8 cellular contexts compared by ENCODE assay signal in the genomic region with DNA sequence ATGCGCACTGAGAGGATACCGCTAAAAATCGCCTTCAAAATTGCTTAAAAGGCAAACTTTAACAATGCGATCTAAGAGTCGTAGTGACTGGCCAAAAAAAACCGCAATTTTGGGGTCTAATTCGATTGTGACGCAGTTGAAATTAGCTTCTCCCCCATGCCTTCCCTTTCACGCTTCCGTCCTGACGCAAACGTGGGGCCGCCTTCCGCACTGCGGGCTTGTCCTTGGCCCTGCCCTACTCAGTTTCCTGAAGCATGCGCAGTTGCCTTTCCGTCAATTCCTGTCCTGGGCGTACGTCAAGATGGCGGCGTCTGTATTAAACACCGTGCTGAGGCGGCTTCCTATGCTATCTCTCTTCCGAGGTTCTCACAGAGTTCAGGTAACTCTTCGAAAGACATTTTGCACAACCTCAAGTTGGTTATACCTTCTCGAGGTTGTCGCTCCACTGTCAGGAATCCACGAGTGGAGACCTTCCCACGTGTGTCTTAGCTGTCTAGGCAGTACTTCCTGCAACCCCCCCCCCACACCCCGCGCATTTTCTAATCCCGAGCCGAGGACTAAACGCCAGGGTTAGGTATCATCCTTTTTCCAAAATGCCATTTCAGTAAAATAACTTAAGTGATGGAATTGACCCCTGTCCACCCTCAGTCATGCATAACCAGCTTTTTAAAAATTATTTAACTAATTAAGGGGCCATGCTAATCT. TPM values are rescaled to one million over a fixed set of nuclear protein-coding genes. Genes with fewer than 3 reads are reported as not detected.
DNase-seq lines count a peak whose midpoint lies in the region; ATAC-seq lines count a peak whose summit lies in the region.

A gene (plus strand): TSS at position 276 of the 705 bp plus-strand sequence. CDS start 26 bp downstream, at position 302.

- peak within 1 kb of the TSS; percentile 94 to 100 (median 98) for H3K4me3 Mint-ChIP-seq in naive B cell
- H3K4me3 Mint-ChIP-seq in stimulated activated memory B cell treated with anti-CD40 and anti-IgM and Interleukin-4, amounts not matched to agents 10 μg/mL and 1 μg/mL and 100 μg/mL, for 72 hours: peak within 1 kb of the TSS; percentile 89

- H3K36me3 Mint-ChIP-seq in naive B cell: peaks cover 22 to 30% of the 10 kb centered on the region in 2 donors
- peaks cover 51% of the 10 kb centered on the region for H3K36me3 Mint-ChIP-seq in stimulated activated memory B cell treated with anti-CD40 and anti-IgM and Interleukin-4, amounts not matched to agents 10 μg/mL and 1 μg/mL and 100 μg/mL, for 72 hours

- peak; percentile 98 for DNase-seq in DMS53 treated with DMSO at 0.1 percent for 48 hours (lab: John Stamatoyannopoulos, UW; ENCODE audit: unreplicated experiment)
- DNase-seq in RKO (ENCODE audit: low spot score): peak; percentile 97
- DNase-seq in activated T-helper 1 cell treated with Interleukin-2 at 50 U/mL for 16 hours (ENCODE audit: low read depth): peak; percentile 97
- peak; percentile 99 for DNase-seq in fibroblast of gingiva (ENCODE audit: low read depth)
- peak; percentile 97 for DNase-seq in naive B cell

- H3K27ac Mint-ChIP-seq in naive B cell: peak within 1 kb of the TSS; percentile 99 to 100 (median 100)
- H3K27ac Mint-ChIP-seq in stimulated activated memory B cell treated with anti-CD40 and anti-IgM and Interleukin-4, amounts not matched to agents 10 μg/mL and 1 μg/mL and 100 μg/mL, for 72 hours: peak within 1 kb of the TSS; percentile 97

- H3K36me3 ChIP-seq in KOPT-K1 (ENCODE audit: insufficient read depth, low read length): peaks cover 65% of the 10 kb centered on the region

- H3K9me3 ChIP-seq in KOPT-K1 (ENCODE audit: insufficient read depth, low read length, poor library complexity, severe bottlenecking): no peaks in the 10 kb centered on the region

- H3K27ac ChIP-seq in KOPT-K1 (ENCODE audit: low read depth, low read length, poor library complexity, severe bottlenecking): peak within 1 kb of the TSS; percentile 95

- ATAC-seq in GM21786 (IDR thresholded peaks at IDR 0.05; ENCODE audit: unreplicated experiment): peak; percentile 73
- peak; percentile 74 to 75 for ATAC-seq in naive B cell (ENCODE audit: low read depth in 2 of 2)
- ATAC-seq in stimulated activated memory B cell treated with anti-CD40 and anti-IgM and Interleukin-4, amounts not matched to agents 10 μg/mL and 1 μg/mL and 100 μg/mL, for 72 hours: peak; percentile 92

- peaks cover 26 to 38% (median 32%) of the 10 kb centered on the region in 3 donors for H3K4me1 Mint-ChIP-seq in naive B cell
- peaks cover 34% of the 10 kb centered on the region for H3K4me1 Mint-ChIP-seq in stimulated activated memory B cell treated with anti-CD40 and anti-IgM and Interleukin-4, amounts not matched to agents 10 μg/mL and 1 μg/mL and 100 μg/mL, for 72 hours

- peaks cover 0 to 4% (median 0%) of the 10 kb centered on the region in 7 donors for H3K9me3 Mint-ChIP-seq in naive B cell
- no peaks in the 10 kb centered on the region for H3K9me3 Mint-ChIP-seq in stimulated activated memory B cell treated with anti-CD40 and anti-IgM and Interleukin-4, amounts not matched to agents 10 μg/mL and 1 μg/mL and 100 μg/mL, for 72 hours

- H3K27me3 Mint-ChIP-seq in naive B cell: no peaks in the 10 kb centered on the region
- H3K27me3 Mint-ChIP-seq in stimulated activated memory B cell treated with anti-CD40 and anti-IgM and Interleukin-4, amounts not matched to agents 10 μg/mL and 1 μg/mL and 100 μg/mL, for 72 hours: no peaks in the 10 kb centered on the region

RNA-seq across cellular contexts. Expression of the gene that starts here (rescaled TPM):
- 100 to 1,000 TPM; 101 to 221 (median 142) TPM for polyA plus RNA-seq in naive B cell (ENCODE audit: low read depth in 6 of 6)

Comparison
In these comparisons a context has a peak if more than half of its experiments do, and no peak if none do; other contexts are left out.
1. Peak in every context shown above with its lines: DNase-seq, ATAC-seq and H3K27ac ChIP-seq.